2 cellular contexts compared by ENCODE assay signal in the genomic region with DNA sequence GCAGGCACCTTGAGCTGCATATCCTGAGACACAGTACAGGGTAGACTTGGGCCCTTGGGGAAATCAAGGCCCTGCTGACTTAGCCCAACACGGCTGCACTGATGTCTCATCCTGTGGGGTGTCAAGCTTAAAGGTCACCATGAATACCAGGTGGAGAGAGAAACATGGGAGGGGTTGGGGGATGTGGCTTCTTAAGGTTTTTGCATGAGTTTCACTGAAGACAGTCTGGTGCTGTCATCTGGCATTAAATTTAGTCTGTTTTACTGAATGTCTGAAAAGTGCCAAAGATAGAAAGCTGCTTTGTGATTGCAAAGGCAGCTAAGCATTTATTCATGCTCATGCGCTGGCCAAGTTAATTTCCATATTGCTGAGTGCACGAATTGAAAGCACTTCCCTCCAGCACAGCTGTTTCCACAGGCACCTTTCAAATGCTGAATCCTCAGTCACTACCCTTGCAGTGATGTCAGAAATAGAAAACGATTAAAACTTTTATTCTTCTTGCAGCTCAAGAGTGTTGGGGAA.
TF ChIP-seq lines count a peak whose summit lies in the region.

No MANE protein-coding gene starts in this region.

TF ChIP-seq in GM23338, 12 proteins besides CTCF, POLR2A, EP300 and RAD21 (continued from another document):
- TF ChIP-seq, protein P1, sequence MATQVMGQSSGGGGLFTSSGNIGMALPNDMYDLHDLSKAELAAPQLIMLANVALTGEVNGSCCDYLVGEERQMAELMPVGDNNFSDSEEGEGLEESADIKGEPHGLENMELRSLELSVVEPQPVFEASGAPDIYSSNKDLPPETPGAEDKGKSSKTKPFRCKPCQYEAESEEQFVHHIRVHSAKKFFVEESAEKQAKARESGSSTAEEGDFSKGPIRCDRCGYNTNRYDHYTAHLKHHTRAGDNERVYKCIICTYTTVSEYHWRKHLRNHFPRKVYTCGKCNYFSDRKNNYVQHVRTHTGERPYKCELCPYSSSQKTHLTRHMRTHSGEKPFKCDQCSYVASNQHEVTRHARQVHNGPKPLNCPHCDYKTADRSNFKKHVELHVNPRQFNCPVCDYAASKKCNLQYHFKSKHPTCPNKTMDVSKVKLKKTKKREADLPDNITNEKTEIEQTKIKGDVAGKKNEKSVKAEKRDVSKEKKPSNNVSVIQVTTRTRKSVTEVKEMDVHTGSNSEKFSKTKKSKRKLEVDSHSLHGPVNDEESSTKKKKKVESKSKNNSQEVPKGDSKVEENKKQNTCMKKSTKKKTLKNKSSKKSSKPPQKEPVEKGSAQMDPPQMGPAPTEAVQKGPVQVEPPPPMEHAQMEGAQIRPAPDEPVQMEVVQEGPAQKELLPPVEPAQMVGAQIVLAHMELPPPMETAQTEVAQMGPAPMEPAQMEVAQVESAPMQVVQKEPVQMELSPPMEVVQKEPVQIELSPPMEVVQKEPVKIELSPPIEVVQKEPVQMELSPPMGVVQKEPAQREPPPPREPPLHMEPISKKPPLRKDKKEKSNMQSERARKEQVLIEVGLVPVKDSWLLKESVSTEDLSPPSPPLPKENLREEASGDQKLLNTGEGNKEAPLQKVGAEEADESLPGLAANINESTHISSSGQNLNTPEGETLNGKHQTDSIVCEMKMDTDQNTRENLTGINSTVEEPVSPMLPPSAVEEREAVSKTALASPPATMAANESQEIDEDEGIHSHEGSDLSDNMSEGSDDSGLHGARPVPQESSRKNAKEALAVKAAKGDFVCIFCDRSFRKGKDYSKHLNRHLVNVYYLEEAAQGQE (IDR thresholded peaks at IDR 0.05; ENCODE audit: unreplicated experiment), result no peak
- TF ChIP-seq POLR2AphosphoS5 (IDR thresholded peaks at IDR 0.05; ENCODE audit: low read depth) (no peak), ZNF331 (CRISPR knock-in tag; IDR thresholded peaks at IDR 0.05; ENCODE audit: low read depth) (no peak), NANOG (IDR thresholded peaks at IDR 0.05; ENCODE audit: borderline replicate concordance) (peak; percentile 35), ZNF114 (CRISPR knock-in tag; IDR thresholded peaks at IDR 0.05) (no peak)
- TF ChIP-seq, protein P2, sequence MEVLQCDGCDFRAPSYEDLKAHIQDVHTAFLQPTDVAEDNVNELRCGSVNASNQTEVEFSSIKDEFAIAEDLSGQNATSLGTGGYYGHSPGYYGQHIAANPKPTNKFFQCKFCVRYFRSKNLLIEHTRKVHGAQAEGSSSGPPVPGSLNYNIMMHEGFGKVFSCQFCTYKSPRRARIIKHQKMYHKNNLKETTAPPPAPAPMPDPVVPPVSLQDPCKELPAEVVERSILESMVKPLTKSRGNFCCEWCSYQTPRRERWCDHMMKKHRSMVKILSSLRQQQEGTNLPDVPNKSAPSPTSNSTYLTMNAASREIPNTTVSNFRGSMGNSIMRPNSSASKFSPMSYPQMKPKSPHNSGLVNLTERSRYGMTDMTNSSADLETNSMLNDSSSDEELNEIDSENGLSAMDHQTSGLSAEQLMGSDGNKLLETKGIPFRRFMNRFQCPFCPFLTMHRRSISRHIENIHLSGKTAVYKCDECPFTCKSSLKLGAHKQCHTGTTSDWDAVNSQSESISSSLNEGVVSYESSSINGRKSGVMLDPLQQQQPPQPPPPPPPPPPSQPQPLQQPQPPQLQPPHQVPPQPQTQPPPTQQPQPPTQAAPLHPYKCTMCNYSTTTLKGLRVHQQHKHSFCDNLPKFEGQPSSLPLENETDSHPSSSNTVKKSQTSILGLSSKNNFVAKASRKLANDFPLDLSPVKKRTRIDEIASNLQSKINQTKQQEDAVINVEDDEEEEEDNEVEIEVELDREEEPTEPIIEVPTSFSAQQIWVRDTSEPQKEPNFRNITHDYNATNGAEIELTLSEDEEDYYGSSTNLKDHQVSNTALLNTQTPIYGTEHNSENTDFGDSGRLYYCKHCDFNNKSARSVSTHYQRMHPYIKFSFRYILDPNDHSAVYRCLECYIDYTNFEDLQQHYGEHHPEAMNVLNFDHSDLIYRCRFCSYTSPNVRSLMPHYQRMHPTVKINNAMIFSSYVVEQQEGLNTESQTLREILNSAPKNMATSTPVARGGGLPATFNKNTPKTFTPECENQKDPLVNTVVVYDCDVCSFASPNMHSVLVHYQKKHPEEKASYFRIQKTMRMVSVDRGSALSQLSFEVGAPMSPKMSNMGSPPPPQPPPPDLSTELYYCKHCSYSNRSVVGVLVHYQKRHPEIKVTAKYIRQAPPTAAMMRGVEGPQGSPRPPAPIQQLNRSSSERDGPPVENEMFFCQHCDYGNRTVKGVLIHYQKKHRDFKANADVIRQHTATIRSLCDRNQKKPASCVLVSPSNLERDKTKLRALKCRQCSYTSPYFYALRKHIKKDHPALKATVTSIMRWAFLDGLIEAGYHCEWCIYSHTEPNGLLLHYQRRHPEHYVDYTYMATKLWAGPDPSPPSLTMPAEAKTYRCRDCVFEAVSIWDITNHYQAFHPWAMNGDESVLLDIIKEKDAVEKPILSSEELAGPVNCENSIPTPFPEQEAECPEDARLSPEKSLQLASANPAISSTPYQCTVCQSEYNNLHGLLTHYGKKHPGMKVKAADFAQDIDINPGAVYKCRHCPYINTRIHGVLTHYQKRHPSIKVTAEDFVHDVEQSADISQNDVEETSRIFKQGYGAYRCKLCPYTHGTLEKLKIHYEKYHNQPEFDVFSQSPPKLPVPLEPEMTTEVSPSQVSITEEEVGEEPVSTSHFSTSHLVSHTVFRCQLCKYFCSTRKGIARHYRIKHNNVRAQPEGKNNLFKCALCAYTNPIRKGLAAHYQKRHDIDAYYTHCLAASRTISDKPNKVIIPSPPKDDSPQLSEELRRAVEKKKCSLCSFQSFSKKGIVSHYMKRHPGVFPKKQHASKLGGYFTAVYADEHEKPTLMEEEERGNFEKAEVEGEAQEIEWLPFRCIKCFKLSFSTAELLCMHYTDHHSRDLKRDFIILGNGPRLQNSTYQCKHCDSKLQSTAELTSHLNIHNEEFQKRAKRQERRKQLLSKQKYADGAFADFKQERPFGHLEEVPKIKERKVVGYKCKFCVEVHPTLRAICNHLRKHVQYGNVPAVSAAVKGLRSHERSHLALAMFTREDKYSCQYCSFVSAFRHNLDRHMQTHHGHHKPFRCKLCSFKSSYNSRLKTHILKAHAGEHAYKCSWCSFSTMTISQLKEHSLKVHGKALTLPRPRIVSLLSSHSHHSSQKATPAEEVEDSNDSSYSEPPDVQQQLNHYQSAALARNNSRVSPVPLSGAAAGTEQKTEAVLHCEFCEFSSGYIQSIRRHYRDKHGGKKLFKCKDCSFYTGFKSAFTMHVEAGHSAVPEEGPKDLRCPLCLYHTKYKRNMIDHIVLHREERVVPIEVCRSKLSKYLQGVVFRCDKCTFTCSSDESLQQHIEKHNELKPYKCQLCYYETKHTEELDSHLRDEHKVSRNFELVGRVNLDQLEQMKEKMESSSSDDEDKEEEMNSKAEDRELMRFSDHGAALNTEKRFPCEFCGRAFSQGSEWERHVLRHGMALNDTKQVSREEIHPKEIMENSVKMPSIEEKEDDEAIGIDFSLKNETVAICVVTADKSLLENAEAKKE (CRISPR knock-in tag; IDR thresholded peaks at IDR 0.05), result no peak
TF ChIP-seq in GM23338: peak in this region for 2.

TF ChIP-seq in SK-N-SH, 30 proteins besides CTCF, POLR2A, EP300 and RAD21 (continued from another document):
- TF ChIP-seq, protein P3, sequence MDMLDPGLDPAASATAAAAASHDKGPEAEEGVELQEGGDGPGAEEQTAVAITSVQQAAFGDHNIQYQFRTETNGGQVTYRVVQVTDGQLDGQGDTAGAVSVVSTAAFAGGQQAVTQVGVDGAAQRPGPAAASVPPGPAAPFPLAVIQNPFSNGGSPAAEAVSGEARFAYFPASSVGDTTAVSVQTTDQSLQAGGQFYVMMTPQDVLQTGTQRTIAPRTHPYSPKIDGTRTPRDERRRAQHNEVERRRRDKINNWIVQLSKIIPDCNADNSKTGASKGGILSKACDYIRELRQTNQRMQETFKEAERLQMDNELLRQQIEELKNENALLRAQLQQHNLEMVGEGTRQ (IDR thresholded peaks at IDR 0.05; ENCODE audit: borderline replicate concordance, low read depth, low read length), result no peak
- TF ChIP-seq NFIC (IDR thresholded peaks at IDR 0.05; ENCODE audit: borderline replicate concordance) (no peak), TCF12 (IDR thresholded peaks at IDR 0.05) (no peak), ELF1 (IDR thresholded peaks at IDR 0.05) (no peak), JUND (IDR thresholded peaks at IDR 0.05) (no peak), FOSL2 (IDR thresholded peaks at IDR 0.05; ENCODE audit: borderline replicate concordance, low read depth) (no peak)
